Comparison of ENCODE assay signal across 1 cellular context in genomic region chr1:77832889-77833288, GRCh38.
TF ChIP-seq lines count a peak whose summit lies in the region.

No MANE protein-coding gene starts in this region.

TF ChIP-seq in SK-N-SH, 30 proteins besides CTCF, POLR2A, EP300 and RAD21 (continued from another document):
- no peak for TF ChIP-seq IRF3 (IDR thresholded peaks at IDR 0.05; ENCODE audit: low read depth, low read length)
- TF ChIP-seq FOSL2 (IDR thresholded peaks at IDR 0.05; ENCODE audit: borderline replicate concordance, low read depth) = peak; percentile 39; the same call in 1 of the 2 replicates
- peak; percentile 55 for TF ChIP-seq JUND (IDR thresholded peaks at IDR 0.05)
- TF ChIP-seq TAF1 (IDR thresholded peaks at IDR 0.05; ENCODE audit: borderline replicate concordance, low read depth, low read length) = no peak
- peak; percentile 37; the same call in 1 of the 2 replicates for TF ChIP-seq MAX (IDR thresholded peaks at IDR 0.05; ENCODE audit: low read depth)
- TF ChIP-seq GATA2 (CRISPR knock-in tag; IDR thresholded peaks at IDR 0.05) = no peak
- TF ChIP-seq POLR2AphosphoS5 (IDR thresholded peaks at IDR 0.05; ENCODE audit: low read depth, low read length) = peak; percentile 58; the same call in 1 of the 2 replicates
- TF ChIP-seq NRF1 (IDR thresholded peaks at IDR 0.05; ENCODE audit: low read depth, low read length) = no peak
- no peak for TF ChIP-seq MXI1 (IDR thresholded peaks at IDR 0.05; ENCODE audit: low read depth, low read length)
- no peak for TF ChIP-seq EZH2phosphoT487 (IDR thresholded peaks at IDR 0.05; ENCODE audit: borderline replicate concordance, low read depth)
- TF ChIP-seq SIN3A (IDR thresholded peaks at IDR 0.05; ENCODE audit: borderline replicate concordance, low read depth, low read length) = 0 out of 2 replicates have a peak, but pooled peaks have one; percentile 71
- TF ChIP-seq, protein P1, sequence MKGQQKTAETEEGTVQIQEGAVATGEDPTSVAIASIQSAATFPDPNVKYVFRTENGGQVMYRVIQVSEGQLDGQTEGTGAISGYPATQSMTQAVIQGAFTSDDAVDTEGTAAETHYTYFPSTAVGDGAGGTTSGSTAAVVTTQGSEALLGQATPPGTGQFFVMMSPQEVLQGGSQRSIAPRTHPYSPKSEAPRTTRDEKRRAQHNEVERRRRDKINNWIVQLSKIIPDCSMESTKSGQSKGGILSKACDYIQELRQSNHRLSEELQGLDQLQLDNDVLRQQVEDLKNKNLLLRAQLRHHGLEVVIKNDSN (IDR thresholded peaks at IDR 0.05; ENCODE audit: borderline replicate concordance, low read depth) = no peak
- TF ChIP-seq, protein P2, sequence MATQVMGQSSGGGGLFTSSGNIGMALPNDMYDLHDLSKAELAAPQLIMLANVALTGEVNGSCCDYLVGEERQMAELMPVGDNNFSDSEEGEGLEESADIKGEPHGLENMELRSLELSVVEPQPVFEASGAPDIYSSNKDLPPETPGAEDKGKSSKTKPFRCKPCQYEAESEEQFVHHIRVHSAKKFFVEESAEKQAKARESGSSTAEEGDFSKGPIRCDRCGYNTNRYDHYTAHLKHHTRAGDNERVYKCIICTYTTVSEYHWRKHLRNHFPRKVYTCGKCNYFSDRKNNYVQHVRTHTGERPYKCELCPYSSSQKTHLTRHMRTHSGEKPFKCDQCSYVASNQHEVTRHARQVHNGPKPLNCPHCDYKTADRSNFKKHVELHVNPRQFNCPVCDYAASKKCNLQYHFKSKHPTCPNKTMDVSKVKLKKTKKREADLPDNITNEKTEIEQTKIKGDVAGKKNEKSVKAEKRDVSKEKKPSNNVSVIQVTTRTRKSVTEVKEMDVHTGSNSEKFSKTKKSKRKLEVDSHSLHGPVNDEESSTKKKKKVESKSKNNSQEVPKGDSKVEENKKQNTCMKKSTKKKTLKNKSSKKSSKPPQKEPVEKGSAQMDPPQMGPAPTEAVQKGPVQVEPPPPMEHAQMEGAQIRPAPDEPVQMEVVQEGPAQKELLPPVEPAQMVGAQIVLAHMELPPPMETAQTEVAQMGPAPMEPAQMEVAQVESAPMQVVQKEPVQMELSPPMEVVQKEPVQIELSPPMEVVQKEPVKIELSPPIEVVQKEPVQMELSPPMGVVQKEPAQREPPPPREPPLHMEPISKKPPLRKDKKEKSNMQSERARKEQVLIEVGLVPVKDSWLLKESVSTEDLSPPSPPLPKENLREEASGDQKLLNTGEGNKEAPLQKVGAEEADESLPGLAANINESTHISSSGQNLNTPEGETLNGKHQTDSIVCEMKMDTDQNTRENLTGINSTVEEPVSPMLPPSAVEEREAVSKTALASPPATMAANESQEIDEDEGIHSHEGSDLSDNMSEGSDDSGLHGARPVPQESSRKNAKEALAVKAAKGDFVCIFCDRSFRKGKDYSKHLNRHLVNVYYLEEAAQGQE (IDR thresholded peaks at IDR 0.05; ENCODE audit: low read depth, low read length) = no peak
- no peak for TF ChIP-seq GABPA (IDR thresholded peaks at IDR 0.05; ENCODE audit: low read depth)
- TF ChIP-seq MEF2A (IDR thresholded peaks at IDR 0.05; ENCODE audit: borderline replicate concordance, low read depth) = peak; percentile 87; the same call in 1 of the 2 replicates
- TF ChIP-seq FOXM1 (IDR thresholded peaks at IDR 0.05; ENCODE audit: low read depth) = no peak
- no peak for TF ChIP-seq SMC3 (IDR thresholded peaks at IDR 0.05; ENCODE audit: low read depth, low read length)
- TF ChIP-seq TEAD4 (IDR thresholded peaks at IDR 0.05; ENCODE audit: borderline replicate concordance, insufficient read depth) = peak; percentile 82; the same call in 1 of the 2 replicates
